27 cellular contexts compared by ENCODE assay signal in genomic region chr6:55180258-55180657, GRCh38.
"Had no signal": no experiment of that assay in that cellular context is flagged by ENCODE, and none has a peak within 500 bp of the region (broad histone marks: within the 10 kb centered on the region; RNA-seq: fewer than 3 reads in every experiment).

No MANE protein-coding gene starts in this region.

- ATAC-seq: activated CD4-positive, CD25-positive, alpha-beta regulatory T cell treated with anti-CD3 and anti-CD28 coated beads, Interleukin-2, amount 50 U/mL, for 24 hours; effector memory CD8-positive, alpha-beta T cell; left colon; stimulated activated memory B cell treated with anti-CD40 and anti-IgM and Interleukin-4, amounts not matched to agents 10 μg/mL and 1 μg/mL and 100 μg/mL, for 72 hours; T-helper 17 cell; upper lobe of right lung had no signal

- DNase-seq: activated CD4-positive, alpha-beta T cell treated with anti-CD3 and anti-CD28 coated beads for 48 hours; activated CD4-positive, alpha-beta T cell treated with anti-CD3 and anti-CD28 coated beads, Interleukin-2, amount 50 U/mL, for 48 hours; activated CD8-positive, alpha-beta memory T cell treated with anti-CD3 and anti-CD28 coated beads, Interleukin-2, amount 50 U/mL, for 4 hours; activated gamma-delta T cell; activated naive CD4-positive, alpha-beta T cell treated with anti-CD3 and anti-CD28 coated beads, Interleukin-2, amount 10 ng/mL, durations not matched to agents 7 days and 5 days; activated naive CD8-positive, alpha-beta T cell treated with anti-CD3 and anti-CD28 coated beads, Interleukin-2, amount 10 ng/mL, durations not matched to agents 7 days and 5 days; activated T-cell treated with anti-CD3 and anti-CD28 coated beads, Interleukin-2, amount 50 U/mL, for 1 hour; cortex of kidney; effector memory CD8-positive, alpha-beta T cell; head of caudate nucleus; hippocampal formation; kidney; left colon; mammary epithelial cell; stimulated activated CD4-positive, alpha-beta T cell treated with anti-CD3 and anti-CD28 coated beads, Interleukin-1b, Interleukin-23, amount 100 ng/mL, for 48 hours; stimulated activated CD4-positive, alpha-beta T cell treated with anti-CD3 and anti-CD28 coated beads, Interleukin-4, amount 100 ng/mL, for 4 hours; stimulated activated CD8-positive, alpha-beta memory T cell treated with anti-CD3 and anti-CD28 coated beads, Interleukin-4, amount 100 ng/mL, for 48 hours; stomach; T-helper 17 cell; T1000; thyroid gland; upper lobe of right lung had no signal

- H3K27ac Mint-ChIP-seq: activated naive CD4-positive, alpha-beta T cell treated with anti-CD3 and anti-CD28 coated beads, Interleukin-2, amount 10 ng/mL, durations not matched to agents 7 days and 5 days; activated naive CD8-positive, alpha-beta T cell treated with anti-CD3 and anti-CD28 coated beads, Interleukin-2, amount 10 ng/mL, durations not matched to agents 7 days and 5 days; activated T-helper 1 cell treated with anti-CD3 and anti-CD28 coated beads, Interleukin-12 subunit alpha, Interleukin-12 subunit beta, Interleukin-2, Interleukin-4 antibody, amounts not matched to agents 30 ng/mL and 10 ng/mL and 1 ng/mL, durations not matched to agents 14 hours and 24 hours and 36 hours; brain; effector memory CD8-positive, alpha-beta T cell; nephron; stimulated activated memory B cell treated with anti-CD40 and anti-IgM and Interleukin-4, amounts not matched to agents 10 μg/mL and 1 μg/mL and 100 μg/mL, for 72 hours; T-helper 17 cell had no signal

- H3K27me3 Mint-ChIP-seq: activated naive CD4-positive, alpha-beta T cell treated with anti-CD3 and anti-CD28 coated beads, Interleukin-2, amount 10 ng/mL, durations not matched to agents 7 days and 5 days; activated naive CD8-positive, alpha-beta T cell treated with anti-CD3 and anti-CD28 coated beads, Interleukin-2, amount 10 ng/mL, durations not matched to agents 7 days and 5 days; effector memory CD8-positive, alpha-beta T cell; stimulated activated memory B cell treated with anti-CD40 and anti-IgM and Interleukin-4, amounts not matched to agents 10 μg/mL and 1 μg/mL and 100 μg/mL, for 72 hours; T-helper 17 cell had no signal

- H3K4me3 Mint-ChIP-seq: activated naive CD4-positive, alpha-beta T cell treated with anti-CD3 and anti-CD28 coated beads, Interleukin-2, amount 10 ng/mL, durations not matched to agents 7 days and 5 days; activated naive CD8-positive, alpha-beta T cell treated with anti-CD3 and anti-CD28 coated beads, Interleukin-2, amount 10 ng/mL, durations not matched to agents 7 days and 5 days; activated T-helper 1 cell treated with anti-CD3 and anti-CD28 coated beads, Interleukin-12 subunit alpha, Interleukin-12 subunit beta, Interleukin-2, Interleukin-4 antibody, amounts not matched to agents 30 ng/mL and 10 ng/mL and 1 ng/mL, durations not matched to agents 14 hours and 24 hours and 36 hours; brain; effector memory CD8-positive, alpha-beta T cell; nephron; stimulated activated memory B cell treated with anti-CD40 and anti-IgM and Interleukin-4, amounts not matched to agents 10 μg/mL and 1 μg/mL and 100 μg/mL, for 72 hours; T-helper 17 cell had no signal

- H3K4me1 Mint-ChIP-seq: activated naive CD4-positive, alpha-beta T cell treated with anti-CD3 and anti-CD28 coated beads, Interleukin-2, amount 10 ng/mL, durations not matched to agents 7 days and 5 days; activated naive CD8-positive, alpha-beta T cell treated with anti-CD3 and anti-CD28 coated beads, Interleukin-2, amount 10 ng/mL, durations not matched to agents 7 days and 5 days; stimulated activated memory B cell treated with anti-CD40 and anti-IgM and Interleukin-4, amounts not matched to agents 10 μg/mL and 1 μg/mL and 100 μg/mL, for 72 hours; T-helper 17 cell had no signal

- H3K9me3 Mint-ChIP-seq: nephron had no signal
